ENCODE assay signal across 8 cellular contexts in the genomic region with DNA sequence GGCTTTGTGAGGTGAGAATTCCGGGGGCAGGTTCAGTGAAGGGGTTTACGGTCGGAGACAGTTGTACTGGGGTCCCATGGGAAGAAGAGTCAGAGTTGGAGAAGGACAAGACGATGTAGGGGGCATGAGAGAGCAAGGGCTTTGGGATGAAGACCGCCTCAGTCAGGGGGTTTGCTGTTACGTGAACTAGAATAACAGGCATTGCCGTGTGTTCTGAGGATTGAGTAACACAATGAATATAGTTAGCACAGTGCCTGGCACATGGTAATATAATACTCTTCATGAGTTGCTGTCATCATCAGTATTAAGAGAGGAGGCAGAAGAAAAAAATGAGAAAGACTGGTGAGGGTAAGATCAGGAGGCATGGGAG. TPM values are rescaled to one million over a fixed set of nuclear protein-coding genes. Genes with fewer than 3 reads are reported as not detected.
DNase-seq lines count a peak whose midpoint lies in the region; ATAC-seq and TF ChIP-seq lines count a peak whose summit lies in the region.

No MANE protein-coding gene starts in this region.

- peak overlapping the region; percentile 88 for H3K9ac ChIP-seq in fibroblast of lung (ENCODE audit: insufficient read depth, low read length)

- H3K4me2 ChIP-seq in fibroblast of lung (ENCODE audit: extremely low read depth, insufficient read depth, low read length), result peak overlapping the region; percentile 82

- H2AFZ ChIP-seq in fibroblast of lung (ENCODE audit: low read length), result no peak overlapping the region

- H3K9me3 ChIP-seq in fibroblast of lung (ENCODE audit: control insufficient read depth, insufficient read depth, low read depth, low read length) (no peaks in the 10 kb centered on the region), psoas muscle (no peaks in the 10 kb centered on the region)

- H3K4me1 ChIP-seq in fibroblast of lung (ENCODE audit: control insufficient read depth, extremely low read depth, insufficient read depth, low read length) (no peaks in the 10 kb centered on the region), psoas muscle (peaks cover 20% of the 10 kb centered on the region)

- H3K27me3 ChIP-seq in fibroblast of lung (ENCODE audit: control insufficient read depth, insufficient read depth, low read length) (no peaks in the 10 kb centered on the region), psoas muscle (ENCODE audit: insufficient read depth in 3 of 3, low read length in 2 of 3) (no peaks in the 10 kb centered on the region)

- intact Hi-C loops in psoas muscle (cut with DNase I), result no loop called here

- H3K27ac ChIP-seq in fibroblast of lung (ENCODE audit: insufficient read depth, low read length) (peak overlapping the region; percentile 97), psoas muscle (peak overlapping the region; percentile 97)

- no peaks in the 10 kb centered on the region for H4K20me1 ChIP-seq in fibroblast of lung (ENCODE audit: control insufficient read depth, extremely low read depth, insufficient read depth, low read length)

- DNase-seq in SK-MEL-5 (ENCODE audit: low read depth, low spot score) (peak; percentile 35), fibroblast of lung (ENCODE audit: low read depth in 2 of 2) (no peak), psoas muscle (no peak), OCI-M2 (lab: John Stamatoyannopoulos, UW; ENCODE audit: unreplicated experiment) (no peak), islet precursor cell (no peak), Ammon's horn (ENCODE audit: low spot score) (no peak)

- WGBS in psoas muscle, 3 donors, result 0 to 2% (median 0%) methylated on average over 7 of the region's 7 CpGs

- in situ Hi-C loops in SK-MEL-5 (cut with HindIII; ENCODE audit: low pct_unique_long_range_greater_than_20kb, low sequenced_read_pairs), result no loop called here

- H3K36me3 ChIP-seq in fibroblast of lung (ENCODE audit: control insufficient read depth, insufficient read depth, low read length), result peaks cover 28% of the 10 kb centered on the region
- H3K36me3 ChIP-seq in psoas muscle (ENCODE audit: insufficient read depth in 1 of 2, low read depth in 1 of 2), result peaks cover 0 to 44% of the 10 kb centered on the region in 2 donors

- H3K4me3 ChIP-seq in GM08714 (ENCODE audit: low read length), result peak overlapping the region; percentile 96
- H3K4me3 ChIP-seq in fibroblast of lung (replicated peaks in 1 of 4; ENCODE audit: control extremely low read depth in 1 of 4, insufficient read depth in 1 of 4, low read depth in 3 of 4, low read length in 4 of 4), result peak overlapping the region; percentile 77 to 95 (median 88)
- peak overlapping the region; percentile 93 for H3K4me3 ChIP-seq in psoas muscle

- TF ChIP-seq CTCF in fibroblast of lung (conservative IDR thresholded peaks at IDR 0.05 in 1 of 2, IDR thresholded peaks at IDR 0.05 in 1 of 2; ENCODE audit: low read depth in 1 of 2, low read length in 2 of 2) (peak in 1 of 2 donors; percentile 19), psoas muscle (IDR thresholded peaks at IDR 0.05) (no peak)

- peaks cover 70% of the 10 kb centered on the region for H3K79me2 ChIP-seq in fibroblast of lung (ENCODE audit: control insufficient read depth, insufficient read depth, low read length)

- peak in 3 of 4 donors; percentile 7 to 24 (median 15) for ATAC-seq in psoas muscle
- ATAC-seq in GM21381 (IDR thresholded peaks at IDR 0.05; ENCODE audit: unreplicated experiment), result no peak

RNA-seq across cellular contexts. Expression of gene ZNF646, which starts 0.6 kb away (rescaled TPM):
- total RNA-seq in SK-MEL-5 (2014; rRNA removed; shearing (Covaris generic)), result 9.0 and 9.3 TPM in 2 replicates
- polyA plus RNA-seq in SK-MEL-5 (2015; cell fraction: cytosol; rRNA removed), result 9.8 and 10.7 TPM in 2 replicates
- polyA plus RNA-seq in SK-MEL-5 (2015; cell fraction: nucleus; rRNA removed), result 21.1 and 32.1 TPM in 2 replicates
- total RNA-seq in fibroblast of lung, result 12.3 and 13.2 TPM in 2 replicates
- 2.6 and 2.7 TPM in 2 replicates for polyA plus RNA-seq in fibroblast of lung
- polyA plus RNA-seq in fibroblast of lung (2012), result 5.9 and 7.2 TPM in 2 replicates
- polyA minus RNA-seq in fibroblast of lung (ENCODE audit: low replicate concordance), result 23.5 and 34.0 TPM in 2 replicates
- 10 to 100 TPM in 2 of 4 donors, 1 to 10 TPM in 2; 8.4 to 22.6 (median 12.3) TPM for total RNA-seq in psoas muscle
- 10 to 100 TPM in 1 of 3 donors, 1 to 10 TPM in 2; 4.0 to 20.8 (median 5.9) TPM for polyA plus RNA-seq in psoas muscle

RNA-seq across cellular contexts. Expression of gene ZNF668, which starts 0.8 kb away (rescaled TPM):
- 9.3 TPM in 2 replicates for total RNA-seq in SK-MEL-5 (2014; rRNA removed; shearing (Covaris generic))
- 17.0 and 18.0 TPM in 2 replicates for polyA plus RNA-seq in SK-MEL-5 (2015; cell fraction: cytosol; rRNA removed)
- polyA plus RNA-seq in SK-MEL-5 (2015; cell fraction: nucleus; rRNA removed), result 8.1 and 13.7 TPM in 2 replicates
- total RNA-seq in fibroblast of lung (9.0 and 12.1 TPM in 2 replicates), psoas muscle (1 to 10 TPM; 5.3 to 7.5 (median 5.8) TPM)
- polyA plus RNA-seq in fibroblast of lung (8.1 and 13.8 TPM in 2 replicates), psoas muscle (10 to 100 TPM in 2 of 3 donors, 1 to 10 TPM in 1; 7.2 to 12.3 (median 10.9) TPM)
- polyA plus RNA-seq in fibroblast of lung (2012), result 12.2 and 19.1 TPM in 2 replicates
- 7.0 and 13.7 TPM in 2 replicates for polyA minus RNA-seq in fibroblast of lung (ENCODE audit: low replicate concordance)

RNA-seq across cellular contexts. Expression of gene PRSS53, which starts 13.9 kb away (rescaled TPM):
- total RNA-seq in SK-MEL-5 (2014; rRNA removed; shearing (Covaris generic)), result 0.40 and 0.50 TPM in 2 replicates
- polyA plus RNA-seq in SK-MEL-5 (2015; cell fraction: cytosol; rRNA removed), result 1.4 and 2.0 TPM in 2 replicates
- 14.5 and 15.1 TPM in 2 replicates for polyA plus RNA-seq in SK-MEL-5 (2015; cell fraction: nucleus; rRNA removed)
- total RNA-seq in fibroblast of lung, result 1.0 and 1.7 TPM in 2 replicates
- 0.61 and 0.78 TPM in 2 replicates for polyA plus RNA-seq in fibroblast of lung
- polyA plus RNA-seq in fibroblast of lung (2012), result 0.37 and 0.47 TPM in 2 replicates
- polyA minus RNA-seq in fibroblast of lung (ENCODE audit: low replicate concordance), result 0.48 and 0.59 TPM in 2 replicates
- total RNA-seq in psoas muscle, result under 1 TPM; 0.32 to 0.90 (median 0.48) TPM
- under 1 TPM; 0.17 to 0.56 (median 0.31) TPM for polyA plus RNA-seq in psoas muscle

RNA-seq across cellular contexts. Expression of gene VKORC1, which starts 19.8 kb away (rescaled TPM):
- 206 and 219 TPM in 2 replicates for total RNA-seq in SK-MEL-5 (2014; rRNA removed; shearing (Covaris generic))
- 377 and 562 TPM in 2 replicates for polyA plus RNA-seq in SK-MEL-5 (2015; cell fraction: cytosol; rRNA removed)
- polyA plus RNA-seq in SK-MEL-5 (2015; cell fraction: nucleus; rRNA removed), result 46.8 and 55.2 TPM in 2 replicates
- total RNA-seq in fibroblast of lung, result 94.0 and 118 TPM in 2 replicates
- 264 and 301 TPM in 2 replicates for polyA plus RNA-seq in fibroblast of lung
- 200 and 215 TPM in 2 replicates for polyA plus RNA-seq in fibroblast of lung (2012)
- 284 and 322 TPM in 2 replicates for polyA minus RNA-seq in fibroblast of lung (ENCODE audit: low replicate concordance)
- 10 to 100 TPM; 13.3 to 17.8 (median 16.5) TPM for total RNA-seq in psoas muscle
- 10 to 100 TPM; 28.6 to 57.0 (median 48.3) TPM for polyA plus RNA-seq in psoas muscle

RNA-seq across cellular contexts. Expression of gene BCKDK, which starts 33.4 kb away (rescaled TPM):
- 23.6 and 27.2 TPM in 2 replicates for total RNA-seq in SK-MEL-5 (2014; rRNA removed; shearing (Covaris generic))
- polyA plus RNA-seq in SK-MEL-5 (2015; cell fraction: cytosol; rRNA removed), result 49.3 and 54.8 TPM in 2 replicates
- 38.8 and 42.2 TPM in 2 replicates for polyA plus RNA-seq in SK-MEL-5 (2015; cell fraction: nucleus; rRNA removed)
- total RNA-seq in fibroblast of lung (12.6 and 18.5 TPM in 2 replicates), psoas muscle (10 to 100 TPM; 36.7 to 72.8 (median 55.4) TPM)
- polyA plus RNA-seq in fibroblast of lung (34.8 and 42.2 TPM in 2 replicates), psoas muscle (10 to 100 TPM; 46.6 to 58.6 (median 47.3) TPM)
- 51.6 and 67.3 TPM in 2 replicates for polyA plus RNA-seq in fibroblast of lung (2012)
- polyA minus RNA-seq in fibroblast of lung (ENCODE audit: low replicate concordance), result 55.6 and 103 TPM in 2 replicates
